Comparison of ENCODE assay signal across 8 cellular contexts in genomic region chr15:75367913-75368688, GRCh38. TPM values are rescaled to one million over a fixed set of nuclear protein-coding genes. Genes with fewer than 3 reads are reported as not detected.
A peak's percentile ranks its signal among the peaks of the same experiment; 100 is the strongest.
DNase-seq lines count a peak whose midpoint lies in the region; ATAC-seq and TF ChIP-seq lines count a peak whose summit lies in the region.

Gene MAN2C1, minus strand, starts transcription at chr15:75368607. Its CDS starts 24 bp downstream, at chr15:75368583.

- H3K4me1 ChIP-seq in mucosa of descending colon (ENCODE audit: low read depth) = peaks cover 17% of the 10 kb centered on the region

- TF ChIP-seq RAD21 in Ishikawa (IDR thresholded peaks at IDR 0.05; ENCODE audit: low read depth) = peak; percentile 72

- H3K4me3 ChIP-seq in epithelial cell of esophagus (ENCODE audit: low read length) (peak within 1 kb of the TSS; percentile 81), mucosa of descending colon (peak within 1 kb of the TSS; percentile 87)

- peak; percentile 87 for TF ChIP-seq CTCF in epithelial cell of esophagus (IDR thresholded peaks at IDR 0.05; ENCODE audit: insufficient read depth, low read depth, low read length, missing control alignments)
- peak; percentile 73 for TF ChIP-seq CTCF in mucosa of descending colon (IDR thresholded peaks at IDR 0.05)

- no peaks in the 10 kb centered on the region for H3K9me3 ChIP-seq in mucosa of descending colon

- intact Hi-C loops in mucosa of descending colon (cut with DNase I, micrococcal nuclease) = no loop called here

- peak; percentile 39; the same call in 1 of the 2 replicates for TF ChIP-seq EP300 in Ishikawa (IDR thresholded peaks at IDR 0.05; ENCODE audit: borderline replicate concordance)

- DNase-seq in DMS53 (lab: John Stamatoyannopoulos, UW) (peak; percentile 99), OCI-M2 (lab: John Stamatoyannopoulos, UW; ENCODE audit: unreplicated experiment) (peak; percentile 80), activated T-cell treated with anti-CD3 and anti-CD28 coated beads for 4 hours (peak; percentile 85), epithelial cell of esophagus (ENCODE audit: low read depth) (peak; percentile 98), mucosa of descending colon (peak; percentile 98 to 99 (median 99))
- peak; percentile 90 for DNase-seq in stimulated activated CD8-positive, alpha-beta memory T cell treated with anti-CD3 and anti-CD28 coated beads, Interleukin-4, amount 100 ng/mL, for 24 hours (ENCODE audit: low read depth)

- H3K36me3 ChIP-seq in mucosa of descending colon (ENCODE audit: low read depth) = no peaks in the 10 kb centered on the region

- peak; percentile 87 for ATAC-seq in GM21576 (IDR thresholded peaks at IDR 0.05; ENCODE audit: unreplicated experiment)
- ATAC-seq in mucosa of descending colon = peak; percentile 96

TF ChIP-seq in Ishikawa, 13 proteins besides CTCF, POLR2A, EP300 and RAD21:
- no peak for TF ChIP-seq CREB1 (IDR thresholded peaks at IDR 0.05; ENCODE audit: low read depth)
- no peak; the same call in 1 of the 2 replicates for TF ChIP-seq EGR1 (IDR thresholded peaks at IDR 0.05)
- peak; percentile 92 for TF ChIP-seq TAF1 (IDR thresholded peaks at IDR 0.05; ENCODE audit: low read depth)
- peak; percentile 68 for TF ChIP-seq TCF12 (IDR thresholded peaks at IDR 0.05; ENCODE audit: low read depth)
- TF ChIP-seq YY1 (IDR thresholded peaks at IDR 0.05; ENCODE audit: low read depth) = peak; percentile 90
- TF ChIP-seq USF1 (IDR thresholded peaks at IDR 0.05) = peak; percentile 58
- no peak for TF ChIP-seq NFIC (IDR thresholded peaks at IDR 0.05)
- TF ChIP-seq ZBTB7A (IDR thresholded peaks at IDR 0.05; ENCODE audit: low read depth) = peak; percentile 39; the same call in 1 of the 2 replicates
- no peak; the same call in 1 of the 2 replicates for TF ChIP-seq CEBPB (IDR thresholded peaks at IDR 0.05)
- TF ChIP-seq TEAD4 (IDR thresholded peaks at IDR 0.05) = 0 out of 2 replicates have a peak, but pooled peaks have one; percentile 19
- TF ChIP-seq REST (IDR thresholded peaks at IDR 0.05; ENCODE audit: low read depth) = 0 out of 2 replicates have a peak, but pooled peaks have one; percentile 27
- peak; percentile 57; the same call in 1 of the 2 replicates for TF ChIP-seq MAX (IDR thresholded peaks at IDR 0.05)
- no peak for TF ChIP-seq FOXM1 (IDR thresholded peaks at IDR 0.05; ENCODE audit: borderline replicate concordance, low read depth)

RNA-seq across cellular contexts. Expression of gene MAN2C1, which starts in this region (rescaled TPM):
- total RNA-seq in mucosa of descending colon = 100 to 1,000 TPM; 192 to 239 (median 217) TPM

Comparison
In these comparisons a context has a peak if more than half of its experiments do, and no peak if none do; other contexts are left out.
1. Peak in every context shown above with its lines: DNase-seq, ATAC-seq and H3K4me3 ChIP-seq.